In genomic region chr6:104483225-104483834, GRCh38 we compare ENCODE assay signal across 2 cellular contexts.
TF ChIP-seq lines count a peak whose summit lies in the region.

No MANE protein-coding gene starts in this region.

TF ChIP-seq in K562, 482 proteins besides CTCF, POLR2A, EP300 and RAD21 (continued from another document):
- TF ChIP-seq ATF6 (CRISPR knock-in tag; IDR thresholded peaks at IDR 0.05), result no peak
- TF ChIP-seq ARID1B (IDR thresholded peaks at IDR 0.05), result no peak
- no peak for TF ChIP-seq USF1 (CRISPR knock-in tag; IDR thresholded peaks at IDR 0.05)

TF ChIP-seq in WTC11, 78 proteins besides CTCF, POLR2A, EP300 and RAD21 (continued from another document):
- TF ChIP-seq ATF3 (CRISPR knock-in tag; conservative IDR thresholded peaks at IDR 0.05), result no peak
- no peak for TF ChIP-seq CBFB (CRISPR knock-in tag; IDR thresholded peaks at IDR 0.05; ENCODE audit: low read depth)
- TF ChIP-seq PREB (CRISPR knock-in tag; IDR thresholded peaks at IDR 0.05; ENCODE audit: borderline replicate concordance), result no peak
- TF ChIP-seq FOXP1 (CRISPR knock-in tag; IDR thresholded peaks at IDR 0.05; ENCODE audit: borderline replicate concordance), result no peak
- TF ChIP-seq E2F1 (CRISPR knock-in tag; IDR thresholded peaks at IDR 0.05), result no peak
- TF ChIP-seq MYBL2 (CRISPR knock-in tag; IDR thresholded peaks at IDR 0.05), result no peak
- no peak for TF ChIP-seq FOXP4 (CRISPR knock-in tag; IDR thresholded peaks at IDR 0.05)
- TF ChIP-seq ZMAT4 (CRISPR knock-in tag; IDR thresholded peaks at IDR 0.05), result no peak
